Comparison of ENCODE assay signal across 8 cellular contexts in the genomic region with DNA sequence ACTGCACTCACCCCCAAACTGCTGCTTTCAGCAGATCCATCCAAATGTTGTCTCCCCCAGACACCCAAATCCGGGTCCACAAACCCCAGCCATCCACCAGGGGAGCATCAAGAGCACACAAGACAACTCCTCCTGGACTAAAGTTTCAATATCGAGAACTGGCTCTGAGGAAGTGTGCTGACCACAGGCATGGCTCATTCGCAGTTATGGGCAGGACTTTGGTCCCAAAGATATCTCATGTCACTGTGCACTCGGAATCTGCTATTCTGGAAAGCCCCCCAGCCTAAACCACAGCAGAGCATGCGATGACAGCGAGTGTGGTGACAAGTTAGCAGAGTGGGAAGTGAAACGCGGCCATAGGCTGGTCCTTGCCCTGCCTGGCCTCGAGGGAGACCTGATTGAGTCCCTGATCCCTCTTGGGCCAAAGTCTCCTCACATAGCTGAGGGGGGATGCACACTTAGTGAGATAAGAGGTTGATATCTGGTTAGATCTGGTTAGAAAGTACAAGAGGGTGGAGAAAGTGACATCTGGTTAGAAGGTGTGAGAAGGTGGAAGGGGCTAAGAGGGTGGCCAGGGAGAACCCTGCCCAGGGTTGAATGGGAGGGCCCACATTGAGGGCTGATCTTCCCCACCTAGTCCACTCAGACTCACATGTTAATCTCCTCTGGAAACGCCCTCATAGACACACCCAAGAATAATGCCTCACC.
DNase-seq lines count a peak whose midpoint lies in the region; ATAC-seq and TF ChIP-seq lines count a peak whose summit lies in the region.

No MANE protein-coding gene starts in this region.

- peaks cover 7% of the 10 kb centered on the region for H3K9me3 ChIP-seq in endodermal cell (ENCODE audit: control insufficient read depth, low read length)

- DNase-seq in GM12865 (ENCODE audit: low read depth) (peak; percentile 89), endodermal cell (no peak), HT-29 (ENCODE audit: low spot score) (no peak), NCI-H187 (lab: John Stamatoyannopoulos, UW) (no peak), NCI-H1048 (lab: John Stamatoyannopoulos, UW) (no peak), nucleus accumbens (lab: John Stamatoyannopoulos, UW) (no peak)

- H3K4me3 Mint-ChIP-seq in endodermal cell = no peak overlapping the region

- H3K27me3 ChIP-seq in endodermal cell (ENCODE audit: control insufficient read depth, insufficient read depth, low read length, poor library complexity, severe bottlenecking) = no peaks in the 10 kb centered on the region

- peaks cover 6% of the 10 kb centered on the region for H3K27me3 Mint-ChIP-seq in endodermal cell (ENCODE audit: insufficient read depth)

- H3K4me3 ChIP-seq in GM12865 (ENCODE audit: low read depth, low read length) (no peak overlapping the region), endodermal cell (ENCODE audit: low read length) (no peak overlapping the region)

- no peaks in the 10 kb centered on the region for H3K4me1 ChIP-seq in endodermal cell (ENCODE audit: control insufficient read depth, insufficient read depth, low read length)

- no peak overlapping the region for H3K27ac Mint-ChIP-seq in endodermal cell

- TF ChIP-seq CTCF in GM12865 (IDR thresholded peaks at IDR 0.05; ENCODE audit: insufficient read depth, low read depth, low read length, missing control alignments) (peak; percentile 41), endodermal cell (conservative IDR thresholded peaks at IDR 0.05) (peak; percentile 39)

- 90 to 95% methylated on average over 7 to 10 of the region's 10 CpGs for WGBS in endodermal cell (ENCODE audit: insufficient coverage in 1 of 2, insufficient read length in 1 of 2), 2 experiments

- peaks cover 12% of the 10 kb centered on the region for H3K4me1 Mint-ChIP-seq in endodermal cell

- H3K36me3 Mint-ChIP-seq in endodermal cell (ENCODE audit: low read depth) = no peaks in the 10 kb centered on the region

- H3K36me3 ChIP-seq in endodermal cell (ENCODE audit: control insufficient read depth, insufficient read depth, low read length) = no peaks in the 10 kb centered on the region

- ATAC-seq in GM21360 (IDR thresholded peaks at IDR 0.05; ENCODE audit: unreplicated experiment) (peak; percentile 87), HG03521 (IDR thresholded peaks at IDR 0.05; ENCODE audit: unreplicated experiment) (peak; percentile 71)

- H3K9me3 Mint-ChIP-seq in endodermal cell = peaks cover 7% of the 10 kb centered on the region

- no peak overlapping the region for H3K9ac ChIP-seq in endodermal cell (ENCODE audit: extremely low read depth, low read length, poor library complexity, severe bottlenecking)

- H3K27ac ChIP-seq in endodermal cell (ENCODE audit: low read depth, low read length) = no peak overlapping the region
